15 cellular contexts compared by ENCODE assay signal in the genomic region with DNA sequence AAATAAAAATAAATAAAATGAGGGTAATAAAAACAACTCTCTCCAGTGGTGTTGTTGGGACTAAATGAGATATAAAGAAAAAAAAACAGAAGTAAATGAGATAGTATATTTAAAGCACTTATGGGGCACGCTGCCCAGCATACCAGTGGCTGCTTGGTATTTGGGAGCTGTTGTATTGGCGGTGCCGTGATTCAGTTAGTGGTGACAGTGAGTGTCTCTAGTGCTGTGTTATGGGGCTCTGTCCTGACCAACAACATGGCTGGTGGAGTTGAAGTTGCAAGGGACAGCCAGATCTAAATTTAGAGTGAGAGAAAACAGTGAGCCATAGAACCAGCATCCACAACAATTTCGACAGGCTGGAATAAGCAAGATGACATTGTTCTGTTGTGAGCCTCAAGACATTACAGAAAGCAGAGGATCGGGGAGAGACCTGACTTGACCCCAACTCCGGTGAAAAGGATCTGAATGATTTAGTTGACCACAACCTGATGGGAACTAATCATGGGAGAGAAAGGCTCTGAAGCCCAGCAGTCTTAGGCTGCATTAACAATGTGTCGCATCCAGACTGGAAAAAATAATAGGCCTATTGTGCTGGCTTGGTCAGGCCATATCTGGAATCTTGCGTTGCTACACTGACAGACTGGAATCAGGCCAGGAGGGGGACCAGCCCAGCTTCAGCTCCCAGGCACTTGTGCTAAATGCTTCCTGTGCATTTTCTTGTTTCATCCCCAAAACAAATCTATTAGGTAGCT. TPM values are rescaled to one million over a fixed set of nuclear protein-coding genes. Genes with fewer than 3 reads are reported as not detected.
DNase-seq lines count a peak whose midpoint lies in the region; ATAC-seq, FAIRE-seq and TF ChIP-seq lines count a peak whose summit lies in the region.
"Had no signal": no experiment of that assay in that cellular context is flagged by ENCODE, and none has a peak within 500 bp of the region (broad histone marks: within the 10 kb centered on the region; RNA-seq: fewer than 3 reads in every experiment).

No MANE protein-coding gene starts in this region.

- H3K4me3 ChIP-seq in dorsolateral prefrontal cortex = peak overlapping the region in 25 of 59 donors; percentile 1 to 52 (median 14)
- H3K4me3 ChIP-seq: Peyer's patch, skin epidermis, vagina had no signal

- DNase-seq in Right ventricle myocardium superior = no peak
- no peak for DNase-seq in left cardiac atrium
- peak in 8 of 10 donors; percentile 57 to 78 (median 70) for DNase-seq in dorsolateral prefrontal cortex
- DNase-seq in myocyte (ENCODE audit: low read depth) = peak; percentile 94
- peak; percentile 78 for DNase-seq in urothelium cell line (ENCODE audit: low spot score)
- DNase-seq in EL = no peak
- no peak for DNase-seq in ecto neural progenitor cell (ENCODE audit: low spot score)
- DNase-seq: effector CD8-positive, alpha-beta T cell; NCI-H187; Peyer's patch had no signal

- intact Hi-C loops in Right ventricle myocardium superior (cut with DNase I) (no loop called here), left cardiac atrium (cut with DNase I) (no loop called here), dorsolateral prefrontal cortex (cut with DNase I) (loop anchor here in 1 of 2 donors (10.0 kb wide), 1 partner anchor 82 kb away; no protein-coding TSS in a partner anchor)

- peak in 4 of 56 donors; percentile 10 to 28 (median 16) for TF ChIP-seq CTCF in dorsolateral prefrontal cortex (IDR thresholded peaks at IDR 0.05 in 54 of 56, conservative IDR thresholded peaks at IDR 0.05 in 2 of 56; ENCODE audit: low read depth in 1 of 56, partially characterized antibody in 56 of 56)

- H3K27ac ChIP-seq in dorsolateral prefrontal cortex = peak overlapping the region; percentile 32 to 93 (median 85)
- H3K27ac ChIP-seq: Peyer's patch, vagina had no signal

- FAIRE-seq in urothelium cell line (lab: Jason Lieb, UNC) = peak; percentile 95

- H3K27me3 ChIP-seq in dorsolateral prefrontal cortex = no peaks in the 10 kb centered on the region
- H3K27me3 ChIP-seq: Peyer's patch, vagina had no signal

- ATAC-seq in Right ventricle myocardium superior (ENCODE audit: poor library complexity) = peak; percentile 48
- ATAC-seq in left cardiac atrium = no peak
- ATAC-seq in HG03039 (IDR thresholded peaks at IDR 0.05; ENCODE audit: unreplicated experiment) = no peak
- ATAC-seq: activated naive CD4-positive, alpha-beta T cell treated with anti-CD3 and anti-CD28 coated beads, Interleukin-2, amount 50 U/mL, for 72 hours had no signal

RNA-seq across cellular contexts. Expression of a gene that starts 2.4 kb away (rescaled TPM):
- 0.22 TPM for total RNA-seq in Right ventricle myocardium superior
- total RNA-seq in left cardiac atrium = 1 to 10 TPM; 3.7 to 3.8 TPM
- total RNA-seq in dorsolateral prefrontal cortex = 10 to 100 TPM in 118 of 120 experiments, 1 to 10 TPM in 2; 6.7 to 62.3 (median 20.8) TPM
- total RNA-seq in myocyte = 15.9 and 16.4 TPM in 2 replicates
- polyA plus RNA-seq in myocyte (2012) = 9.6 TPM

RNA-seq across cellular contexts. Expression of a gene that starts 50.8 kb away (rescaled TPM):
- total RNA-seq in Right ventricle myocardium superior (1.2 TPM), left cardiac atrium (under 1 TPM; 0.76 to 0.77 TPM), dorsolateral prefrontal cortex (1 to 10 TPM in 118 of 120 experiments, under 1 TPM in 2; 0.88 to 5.6 (median 2.3) TPM), myocyte (77.9 and 143 TPM in 2 replicates)
- 11.2 TPM for polyA plus RNA-seq in myocyte (2012)
- total RNA-seq: H4 had no signal

Comparison
In these comparisons a context has a peak if more than half of its experiments do, and no peak if none do; other contexts are left out.
1. DNase-seq: peak in dorsolateral prefrontal cortex (8 of 10), myocyte (single experiment) and urothelium cell line (single experiment); none in Right ventricle myocardium superior (single experiment), left cardiac atrium (single experiment), EL (single experiment) and ecto neural progenitor cell (single experiment).
2. RNA of a gene that starts 50.8 kb away (total RNA-seq): 77.9 to 143 TPM in myocyte; 0.88 to 5.6 TPM in dorsolateral prefrontal cortex, 1.2 TPM in Right ventricle myocardium superior (single experiment) and 0.76 to 0.77 TPM in left cardiac atrium; every median in the first group is over 10 times any median in the second.